Comparison of ENCODE assay signal across 8 cellular contexts in the genomic region with DNA sequence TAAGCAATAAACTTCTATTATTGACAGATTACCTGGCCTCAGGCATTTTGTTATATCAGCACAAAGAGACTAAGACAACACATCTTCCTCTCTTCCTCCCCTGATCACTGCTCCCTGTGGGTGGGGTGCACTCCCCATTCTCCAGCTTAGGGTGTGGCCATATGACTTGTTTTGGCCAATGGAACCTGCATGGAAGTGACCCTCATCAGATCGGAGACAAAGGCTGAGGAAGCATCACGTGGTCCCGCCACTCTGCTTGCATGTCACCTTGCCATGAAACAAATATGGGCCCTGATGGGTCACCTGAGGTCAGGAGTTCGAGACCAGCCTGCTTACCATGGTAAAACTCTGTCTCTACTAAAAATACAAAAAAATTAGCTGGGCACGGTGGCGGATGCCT.
"Had no signal": no experiment of that assay in that cellular context is flagged by ENCODE, and none has a peak within 500 bp of the region (broad histone marks: within the 10 kb centered on the region; RNA-seq: fewer than 3 reads in every experiment).

No MANE protein-coding gene starts in this region.

- DNase-seq: GDM1, GF-D8 had no signal

- H3K4me3 ChIP-seq: GM12878 had no signal

- ATAC-seq: GM12878 had no signal

- FAIRE-seq: G401.6, GM12878, GM12891, GM12892, GM18507, GM19239 had no signal
